ENCODE assay signal across 1 cellular context in genomic region chr4:54337007-54337406, GRCh38.
TF ChIP-seq lines count a peak whose summit lies in the region.

No MANE protein-coding gene starts in this region.

TF ChIP-seq in IMR-90, 13 proteins besides CTCF, POLR2A, EP300 and RAD21 (continued from another document):
- TF ChIP-seq RCOR1 (IDR thresholded peaks at IDR 0.05; ENCODE audit: insufficient replicate concordance, low read length) (no peak), SMC3 (IDR thresholded peaks at IDR 0.05; ENCODE audit: low read depth, low read length) (no peak), CEBPB (IDR thresholded peaks at IDR 0.05; ENCODE audit: low read depth, low read length) (no peak), ELK1 (IDR thresholded peaks at IDR 0.05; ENCODE audit: borderline replicate concordance, low read depth, low read length) (no peak), USF2 (IDR thresholded peaks at IDR 0.05; ENCODE audit: low read depth, low read length) (no peak), MXI1 (IDR thresholded peaks at IDR 0.05; ENCODE audit: borderline replicate concordance, low read depth, low read length) (no peak), MAFK (IDR thresholded peaks at IDR 0.05; ENCODE audit: low read depth, low read length) (no peak), BHLHE40 (IDR thresholded peaks at IDR 0.05; ENCODE audit: low read depth, low read length) (no peak)
